In the genomic region with DNA sequence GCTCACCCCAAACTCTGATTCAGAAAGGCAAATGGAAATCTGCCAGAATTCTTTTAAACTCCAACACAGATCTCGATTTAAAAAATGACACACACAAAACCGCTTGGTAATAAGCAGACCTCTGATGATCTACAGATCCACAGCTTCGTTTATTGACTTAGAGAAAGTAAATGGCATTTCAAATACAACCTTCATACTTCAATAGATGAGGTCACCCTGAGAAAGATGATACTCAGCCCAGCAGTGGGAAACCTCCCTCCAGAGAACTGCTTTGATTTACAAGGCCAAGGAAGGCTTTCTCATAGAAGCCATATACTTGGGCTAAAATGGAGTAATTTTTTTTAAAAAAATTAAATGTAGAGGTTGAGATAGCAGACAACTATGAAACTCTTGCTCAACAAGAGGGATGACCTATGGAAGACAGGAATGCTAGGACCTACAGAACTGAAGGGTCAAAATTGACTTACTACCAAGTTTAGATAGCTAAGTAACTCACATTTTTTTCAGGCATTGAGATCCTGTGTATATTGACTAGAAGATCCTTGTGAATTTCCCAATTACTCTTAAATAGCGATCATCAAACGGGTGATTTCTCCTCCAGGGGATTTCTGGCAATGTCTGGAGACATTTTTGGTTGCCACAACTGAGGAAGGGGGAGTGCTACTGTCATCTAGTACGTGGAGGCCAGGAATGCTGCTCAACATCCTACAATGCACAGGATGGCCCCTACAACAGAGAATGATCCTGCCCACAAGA, we compare ENCODE assay signal across 1 cellular context.
A peak's percentile ranks its signal among the peaks of the same experiment; 100 is the strongest.
TF ChIP-seq lines count a peak whose summit lies in the region.

No MANE protein-coding gene starts in this region.

TF ChIP-seq in SK-N-SH, 30 proteins besides CTCF, POLR2A, EP300 and RAD21 (continued from another document):
- TF ChIP-seq, protein P1, sequence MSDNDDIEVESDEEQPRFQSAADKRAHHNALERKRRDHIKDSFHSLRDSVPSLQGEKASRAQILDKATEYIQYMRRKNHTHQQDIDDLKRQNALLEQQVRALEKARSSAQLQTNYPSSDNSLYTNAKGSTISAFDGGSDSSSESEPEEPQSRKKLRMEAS (IDR thresholded peaks at IDR 0.05; ENCODE audit: low read depth), result peak; percentile 19; the same call in 1 of the 2 replicates
- TF ChIP-seq NRF1 (IDR thresholded peaks at IDR 0.05; ENCODE audit: low read depth, low read length) (no peak), JUND (IDR thresholded peaks at IDR 0.05) (peak; percentile 81), CHD2 (IDR thresholded peaks at IDR 0.05; ENCODE audit: low read length, partially characterized antibody) (no peak), RCOR1 (IDR thresholded peaks at IDR 0.05; ENCODE audit: low read length) (no peak), TEAD4 (IDR thresholded peaks at IDR 0.05; ENCODE audit: borderline replicate concordance, insufficient read depth) (peak; percentile 55; the same call in 1 of the 2 replicates), FOSL2 (IDR thresholded peaks at IDR 0.05; ENCODE audit: borderline replicate concordance, low read depth) (peak; percentile 65), ELF1 (IDR thresholded peaks at IDR 0.05) (no peak), MEF2A (IDR thresholded peaks at IDR 0.05; ENCODE audit: borderline replicate concordance, low read depth) (peak; percentile 70), YY1 (IDR thresholded peaks at IDR 0.05; ENCODE audit: low read depth) (no peak; the same call in 1 of the 2 replicates)
- TF ChIP-seq, protein P2, sequence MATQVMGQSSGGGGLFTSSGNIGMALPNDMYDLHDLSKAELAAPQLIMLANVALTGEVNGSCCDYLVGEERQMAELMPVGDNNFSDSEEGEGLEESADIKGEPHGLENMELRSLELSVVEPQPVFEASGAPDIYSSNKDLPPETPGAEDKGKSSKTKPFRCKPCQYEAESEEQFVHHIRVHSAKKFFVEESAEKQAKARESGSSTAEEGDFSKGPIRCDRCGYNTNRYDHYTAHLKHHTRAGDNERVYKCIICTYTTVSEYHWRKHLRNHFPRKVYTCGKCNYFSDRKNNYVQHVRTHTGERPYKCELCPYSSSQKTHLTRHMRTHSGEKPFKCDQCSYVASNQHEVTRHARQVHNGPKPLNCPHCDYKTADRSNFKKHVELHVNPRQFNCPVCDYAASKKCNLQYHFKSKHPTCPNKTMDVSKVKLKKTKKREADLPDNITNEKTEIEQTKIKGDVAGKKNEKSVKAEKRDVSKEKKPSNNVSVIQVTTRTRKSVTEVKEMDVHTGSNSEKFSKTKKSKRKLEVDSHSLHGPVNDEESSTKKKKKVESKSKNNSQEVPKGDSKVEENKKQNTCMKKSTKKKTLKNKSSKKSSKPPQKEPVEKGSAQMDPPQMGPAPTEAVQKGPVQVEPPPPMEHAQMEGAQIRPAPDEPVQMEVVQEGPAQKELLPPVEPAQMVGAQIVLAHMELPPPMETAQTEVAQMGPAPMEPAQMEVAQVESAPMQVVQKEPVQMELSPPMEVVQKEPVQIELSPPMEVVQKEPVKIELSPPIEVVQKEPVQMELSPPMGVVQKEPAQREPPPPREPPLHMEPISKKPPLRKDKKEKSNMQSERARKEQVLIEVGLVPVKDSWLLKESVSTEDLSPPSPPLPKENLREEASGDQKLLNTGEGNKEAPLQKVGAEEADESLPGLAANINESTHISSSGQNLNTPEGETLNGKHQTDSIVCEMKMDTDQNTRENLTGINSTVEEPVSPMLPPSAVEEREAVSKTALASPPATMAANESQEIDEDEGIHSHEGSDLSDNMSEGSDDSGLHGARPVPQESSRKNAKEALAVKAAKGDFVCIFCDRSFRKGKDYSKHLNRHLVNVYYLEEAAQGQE (IDR thresholded peaks at IDR 0.05; ENCODE audit: low read depth, low read length), result no peak
- TF ChIP-seq, protein P3, sequence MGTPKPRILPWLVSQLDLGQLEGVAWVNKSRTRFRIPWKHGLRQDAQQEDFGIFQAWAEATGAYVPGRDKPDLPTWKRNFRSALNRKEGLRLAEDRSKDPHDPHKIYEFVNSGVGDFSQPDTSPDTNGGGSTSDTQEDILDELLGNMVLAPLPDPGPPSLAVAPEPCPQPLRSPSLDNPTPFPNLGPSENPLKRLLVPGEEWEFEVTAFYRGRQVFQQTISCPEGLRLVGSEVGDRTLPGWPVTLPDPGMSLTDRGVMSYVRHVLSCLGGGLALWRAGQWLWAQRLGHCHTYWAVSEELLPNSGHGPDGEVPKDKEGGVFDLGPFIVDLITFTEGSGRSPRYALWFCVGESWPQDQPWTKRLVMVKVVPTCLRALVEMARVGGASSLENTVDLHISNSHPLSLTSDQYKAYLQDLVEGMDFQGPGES (IDR thresholded peaks at IDR 0.05; ENCODE audit: low read depth, low read length), result no peak
